13 cellular contexts compared by ENCODE assay signal in genomic region chr16:1537763-1538289, GRCh38. TPM values are rescaled to one million over a fixed set of nuclear protein-coding genes. Genes with fewer than 3 reads are reported as not detected.
DNase-seq lines count a peak whose midpoint lies in the region; ATAC-seq, FAIRE-seq and TF ChIP-seq lines count a peak whose summit lies in the region.
"Had no signal": no experiment of that assay in that cellular context is flagged by ENCODE, and none has a peak within 500 bp of the region (broad histone marks: within the 10 kb centered on the region; RNA-seq: fewer than 3 reads in every experiment).

No MANE protein-coding gene starts in this region.

- no peaks in the 10 kb centered on the region for H3K9me3 Mint-ChIP-seq in activated CD4-positive, alpha-beta memory T cell treated with anti-CD3 and anti-CD28 coated beads, Interleukin-2, amount 10 ng/mL, durations not matched to agents 7 days and 5 days

- H3K56ac ChIP-seq in IMR-90 (ENCODE audit: extremely low read depth, insufficient read depth, low read length) (no peak overlapping the region), H1 (replicated peaks; ENCODE audit: insufficient read length, low read depth, low read length) (no peak overlapping the region)

- H3K23ac ChIP-seq in IMR-90 (ENCODE audit: low read depth, low read length) (no peak overlapping the region), H1 (ENCODE audit: insufficient read length) (no peak overlapping the region)

- H3K79me1 ChIP-seq in IMR-90 (ENCODE audit: low read depth in 1 of 2, low read length in 2 of 2) (peaks cover 5 to 62% of the 10 kb centered on the region in 2 experiments; a peak in 3 of 4 replicates), H1 (ENCODE audit: low read depth, low read length) (no peaks in the 10 kb centered on the region)

- no peak overlapping the region for H3K27ac ChIP-seq in IMR-90 (ENCODE audit: insufficient read depth, low read length)
- H3K27ac ChIP-seq in H1 (ENCODE audit: low read depth, low read length), result no peak overlapping the region
- peak overlapping the region in 2 of 4 donors; percentile 4 to 16 for H3K27ac ChIP-seq in transverse colon
- H3K27ac ChIP-seq: epithelial cell of prostate had no signal

- H2AK9ac ChIP-seq in IMR-90 (replicated peaks; ENCODE audit: low read depth, low read length, poor library complexity), result peak overlapping the region; percentile 23

- DNase-seq in IMR-90, result no peak
- peak; percentile 63 for DNase-seq in activated CD4-positive, alpha-beta memory T cell treated with anti-CD3 and anti-CD28 coated beads, Interleukin-2, amount 10 ng/mL, durations not matched to agents 7 days and 5 days
- no peak for DNase-seq in H1 (ENCODE audit: low read depth in 1 of 2, low spot score in 2 of 2)
- DNase-seq in stimulated activated CD4-positive, alpha-beta T cell treated with anti-CD3 and anti-CD28 coated beads, Interleukin-4, amount 100 ng/mL, for 4 hours, result peak; percentile 36 to 43
- no peak for DNase-seq in transverse colon
- no peak for DNase-seq in H7
- no peak for DNase-seq in ecto neural progenitor cell (ENCODE audit: low spot score)
- DNase-seq: body of pancreas, SK-N-SH had no signal

- no peak overlapping the region for H3K14ac ChIP-seq in IMR-90 (replicated peaks; ENCODE audit: low read depth, low read length)
- no peak overlapping the region for H3K14ac ChIP-seq in H1 (ENCODE audit: insufficient read length)

- TF ChIP-seq POLR2A in IMR-90 (IDR thresholded peaks at IDR 0.05; ENCODE audit: low read depth, low read length) (no peak), H1 (IDR thresholded peaks at IDR 0.05; ENCODE audit: control extremely low read depth in 1 of 2, low read depth in 2 of 2, low read length in 2 of 2) (no peak), transverse colon (IDR thresholded peaks at IDR 0.05) (no peak)

- no peak overlapping the region for H2AFZ ChIP-seq in IMR-90 (replicated peaks; ENCODE audit: low read length, poor library complexity)
- H2AFZ ChIP-seq in H1 (ENCODE audit: low read length), result no peak overlapping the region

- H3K36me3 Mint-ChIP-seq in activated CD4-positive, alpha-beta memory T cell treated with anti-CD3 and anti-CD28 coated beads, Interleukin-2, amount 10 ng/mL, durations not matched to agents 7 days and 5 days (ENCODE audit: low read depth), result peaks cover 66% of the 10 kb centered on the region

- BruUV-seq in IMR-90 (replicated peaks; lab: Mats Ljungman, UMichigan), result no TSS peak

- no peak for FAIRE-seq in H1 (lab: Jason Lieb, UNC)
- FAIRE-seq: D721Med had no signal

- H2BK12ac ChIP-seq in H1 (ENCODE audit: low read depth, low read length), result no peak overlapping the region

- H4K20me1 ChIP-seq in IMR-90 (ENCODE audit: insufficient read depth, low read length), result 0 out of 2 replicates have a peak, but pooled peaks cover 3% of the 10 kb centered on the region
- H4K20me1 ChIP-seq in H1 (replicated peaks in 1 of 2; ENCODE audit: control insufficient read depth in 1 of 2, insufficient read depth in 2 of 2, low read length in 2 of 2), result peaks cover 4 to 7% of the 10 kb centered on the region in 2 experiments

- H3K27me3 Mint-ChIP-seq in activated CD4-positive, alpha-beta memory T cell treated with anti-CD3 and anti-CD28 coated beads, Interleukin-2, amount 10 ng/mL, durations not matched to agents 7 days and 5 days, result no peaks in the 10 kb centered on the region

- no peak overlapping the region for H3K4me3 ChIP-seq in IMR-90 (ENCODE audit: insufficient read depth, low read depth, low read length)
- no peak overlapping the region for H3K4me3 ChIP-seq in H1 (ENCODE audit: extremely low read depth in 1 of 4, insufficient read depth in 2 of 4, low read depth in 3 of 4, low read length in 4 of 4)
- no peak overlapping the region for H3K4me3 ChIP-seq in transverse colon
- H3K4me3 ChIP-seq in H7 (ENCODE audit: insufficient read depth, low read depth, low read length), result no peak overlapping the region
- H3K4me3 ChIP-seq: body of pancreas had no signal

- no peak overlapping the region for H3K4ac ChIP-seq in IMR-90 (ENCODE audit: low read depth, low read length)
- H3K4ac ChIP-seq in H1 (replicated peaks; ENCODE audit: insufficient read length, low read depth, low read length), result no peak overlapping the region

- H2BK120ac ChIP-seq in IMR-90 (ENCODE audit: low read depth, low read length) (no peak overlapping the region), H1 (replicated peaks; ENCODE audit: low read depth, low read length) (no peak overlapping the region)

- H3K18ac ChIP-seq in IMR-90 (ENCODE audit: low read depth, low read length) (no peak overlapping the region), H1 (ENCODE audit: extremely low read depth, low read length) (no peak overlapping the region)

- no peaks in the 10 kb centered on the region for H3K23me2 ChIP-seq in H1 (ENCODE audit: low read depth, low read length)

- no peaks in the 10 kb centered on the region for H3K27me3 ChIP-seq in IMR-90 (ENCODE audit: control insufficient read depth, insufficient read depth, low read length)
- H3K27me3 ChIP-seq in H1 (replicated peaks in 1 of 4; ENCODE audit: control insufficient read depth in 3 of 4, extremely low read depth in 1 of 4, insufficient read depth in 3 of 4, low read length in 3 of 4), result no peaks in the 10 kb centered on the region
- no peaks in the 10 kb centered on the region for H3K27me3 ChIP-seq in transverse colon
- H3K27me3 ChIP-seq in H7 (ENCODE audit: control insufficient read depth, insufficient read depth, low read length), result no peaks in the 10 kb centered on the region
- H3K27me3 ChIP-seq: body of pancreas had no signal

- no peak overlapping the region for H4K8ac ChIP-seq in IMR-90 (ENCODE audit: low read depth in 2 of 2, low read length in 2 of 2)
- no peak overlapping the region for H4K8ac ChIP-seq in H1 (ENCODE audit: extremely low read depth, insufficient read depth, low read length)

- H2BK15ac ChIP-seq in IMR-90 (ENCODE audit: low read depth, low read length) (no peak overlapping the region), H1 (ENCODE audit: low read length) (no peak overlapping the region)

- no peak for TF ChIP-seq EP300 in H1 (IDR thresholded peaks at IDR 0.05; ENCODE audit: borderline replicate concordance in 1 of 2, low read depth in 2 of 2, low read length in 2 of 2)
- TF ChIP-seq EP300 in transverse colon (IDR thresholded peaks at IDR 0.05; ENCODE audit: low read depth), result no peak

- H4K91ac ChIP-seq in IMR-90 (ENCODE audit: insufficient read depth, low read depth, low read length) (no peak overlapping the region), H1 (replicated peaks; ENCODE audit: insufficient read length, low read length) (no peak overlapping the region)

- peak overlapping the region; percentile 71 for H3K4me3 Mint-ChIP-seq in activated CD4-positive, alpha-beta memory T cell treated with anti-CD3 and anti-CD28 coated beads, Interleukin-2, amount 10 ng/mL, durations not matched to agents 7 days and 5 days

- POLR2A ChIA-PET in IMR-90 (lab: Charles Lee; ENCODE audit: unreplicated experiment), result no interaction called here
- POLR2A ChIA-PET in activated CD4-positive, alpha-beta memory T cell treated with anti-CD3 and anti-CD28 coated beads, Interleukin-2, amount 10 ng/mL, durations not matched to agents 7 days and 5 days (lab: Charles Lee), result interaction anchor here (1.6 kb wide), 1 partner anchor 117 kb away, joined by 5 read pairs; the partner anchor contains the start of gene UQCC4
- POLR2A ChIA-PET in H1 (lab: Charles Lee; ENCODE audit: partially characterized antibody), result interaction anchor here (1.4 kb wide), 1 partner anchor 27 kb away, joined by 4 read pairs; no protein-coding TSS in a partner anchor

- WGBS in IMR-90 (ENCODE audit: extremely low coverage in 2 of 2, insufficient read length in 1 of 2), 2 experiments, result 93% methylated on average over 15 of the region's 26 CpGs; no CpG with 5 or more reads in 1 of the 2 experiments
- 95% methylated on average over 25 of the region's 26 CpGs; no CpG with 5 or more reads in 1 of the 2 experiments for WGBS in H1 (ENCODE audit: extremely low coverage in 1 of 2, insufficient coverage in 1 of 2, insufficient read length in 1 of 2, insufficient replicate concordance in 2 of 2, low coverage in 1 of 2, low lambda C conversion rate in 2 of 2, missing lambda C conversion rate in 1 of 2), 2 experiments
- 75% methylated on average over 26 of the region's 26 CpGs; no CpG with 5 or more reads in 1 of the 2 donors for WGBS in transverse colon (ENCODE audit: low coverage in 1 of 2), 2 donors

- no peak overlapping the region for H2AK5ac ChIP-seq in IMR-90 (ENCODE audit: low read depth, low read length)
- H2AK5ac ChIP-seq in H1 (ENCODE audit: low read depth, low read length), result no peak overlapping the region

- H3K27ac Mint-ChIP-seq in activated CD4-positive, alpha-beta memory T cell treated with anti-CD3 and anti-CD28 coated beads, Interleukin-2, amount 10 ng/mL, durations not matched to agents 7 days and 5 days, result peak overlapping the region; percentile 78

- 0 out of 2 replicates have a peak, but pooled peaks cover 5% of the 10 kb centered on the region for H3K9me1 ChIP-seq in IMR-90 (ENCODE audit: insufficient read depth, low read length)

- H4K5ac ChIP-seq in IMR-90 (ENCODE audit: low read depth, low read length) (no peak overlapping the region), H1 (ENCODE audit: insufficient read length, low read depth, low read length) (no peak overlapping the region)

- dilution Hi-C loops in IMR-90 (cut with HindIII; ENCODE audit: low sequenced_read_pairs, unreplicated experiment), result no loop called here

- ATAC-seq in IMR-90 (ENCODE audit: low read depth), result no peak
- no peak for ATAC-seq in HG03432 (IDR thresholded peaks at IDR 0.05; ENCODE audit: unreplicated experiment)
- ATAC-seq: body of pancreas, sciatic nerve had no signal

- TF ChIP-seq RAD21 in IMR-90 (IDR thresholded peaks at IDR 0.05; ENCODE audit: low read length), result no peak
- no peak for TF ChIP-seq RAD21 in H1 (IDR thresholded peaks at IDR 0.05 in 1 of 2, conservative IDR thresholded peaks at IDR 0.05 in 1 of 2; ENCODE audit: low read depth in 2 of 2, low read length in 2 of 2)

- TF ChIP-seq CTCF in IMR-90 (conservative IDR thresholded peaks at IDR 0.05; ENCODE audit: low read depth, low read length), result no peak
- TF ChIP-seq CTCF in H1 (IDR thresholded peaks at IDR 0.05; ENCODE audit: control extremely low read depth in 1 of 3, insufficient read depth in 1 of 3, low read depth in 1 of 3, low read length in 3 of 3), result no peak
- TF ChIP-seq CTCF in transverse colon (IDR thresholded peaks at IDR 0.05), result no peak

- H3K4me1 ChIP-seq in IMR-90 (ENCODE audit: control insufficient read depth, insufficient read depth, low read length) (peaks cover 17% of the 10 kb centered on the region), H1 (replicated peaks in 1 of 4; ENCODE audit: control insufficient read depth in 3 of 4, insufficient read depth in 4 of 4, low read length in 3 of 4) (no peaks in the 10 kb centered on the region; a peak in 1 of 7 replicates), transverse colon (peaks cover 3 to 31% (median 14%) of the 10 kb centered on the region in 4 donors)
- H3K4me1 ChIP-seq: body of pancreas had no signal

- no peak overlapping the region for H2BK5ac ChIP-seq in IMR-90 (ENCODE audit: low read depth, low read length, poor library complexity, severe bottlenecking)
- no peak overlapping the region for H2BK5ac ChIP-seq in H1 (ENCODE audit: low read depth, low read length)

- H3K4me2 ChIP-seq in IMR-90 (ENCODE audit: low read depth, low read length) (no peak overlapping the region), H1 (ENCODE audit: insufficient read depth in 1 of 2, low read depth in 2 of 2, low read length in 2 of 2) (no peak overlapping the region)
- H3K4me2 ChIP-seq: SK-N-SH had no signal

- CTCF ChIA-PET in IMR-90 (lab: Yijun Ruan, JAX), result no interaction called here
- CTCF ChIA-PET in activated CD4-positive, alpha-beta memory T cell treated with anti-CD3 and anti-CD28 coated beads, Interleukin-2, amount 10 ng/mL, durations not matched to agents 7 days and 5 days (lab: Charles Lee), result interaction anchor here (1.1 kb wide), 1 partner anchor 174 kb away, joined by 4 read pairs; no protein-coding TSS in a partner anchor
- CTCF ChIA-PET in H1 (lab: Charles Lee; ENCODE audit: partially characterized antibody), result interaction anchor here (0.6 to 3.0 kb wide), 12 partner anchors 9 to 184 kb away, joined by 3 to 12 read pairs (median 4); partner anchors contain the start of gene TELO2

- no peaks in the 10 kb centered on the region for H3K9me3 ChIP-seq in IMR-90 (ENCODE audit: control insufficient read depth, insufficient read depth, low read length)
- H3K9me3 ChIP-seq in H1 (ENCODE audit: insufficient read depth in 2 of 2, low read depth in 1 of 2, low read length in 1 of 2), result no peaks in the 10 kb centered on the region
- no peaks in the 10 kb centered on the region for H3K9me3 ChIP-seq in transverse colon
- H3K9me3 ChIP-seq: body of pancreas, SK-N-SH had no signal

- no peaks in the 10 kb centered on the region for H3K79me2 ChIP-seq in H1 (ENCODE audit: control insufficient read depth in 1 of 2, insufficient read depth in 2 of 2, low read length in 2 of 2)

- intact Hi-C loops in IMR-90 (cut with micrococcal nuclease), result no loop called here
- intact Hi-C loops in transverse colon (cut with DNase I; ENCODE audit: low total_unique reads), result no loop called here

- in situ Hi-C loops in IMR-90 (cut with MboI; ENCODE audit: low sequenced_read_pairs), result no loop called here
- in situ Hi-C loops in transverse colon (cut with MboI; ENCODE audit: low pct_ligation_motif_present in 1 of 4, low pct_unique_long_range_greater_than_20kb in 1 of 4, low sequenced_read_pairs in 3 of 4), result no loop called here

- H2BK20ac ChIP-seq in IMR-90 (ENCODE audit: low read depth, low read length) (no peak overlapping the region), H1 (ENCODE audit: low read length) (no peak overlapping the region)

- peaks cover 28% of the 10 kb centered on the region for H3K36me3 ChIP-seq in IMR-90 (ENCODE audit: control insufficient read depth, insufficient read depth, low read length)
- H3K36me3 ChIP-seq in H1 (ENCODE audit: control insufficient read depth in 2 of 4, insufficient read depth in 4 of 4, low read length in 3 of 4), result no peaks in the 10 kb centered on the region
- no peaks in the 10 kb centered on the region for H3K36me3 ChIP-seq in transverse colon
- H3K36me3 ChIP-seq in H7 (replicated peaks; ENCODE audit: control insufficient read depth, insufficient read depth, low read length), result no peaks in the 10 kb centered on the region

- H3K9ac ChIP-seq in IMR-90 (ENCODE audit: low read depth, low read length) (no peak overlapping the region), H1 (replicated peaks in 1 of 4; ENCODE audit: extremely low read depth in 1 of 4, low read depth in 3 of 4, low read length in 3 of 4) (no peak overlapping the region)
- H3K9ac ChIP-seq: SK-N-SH had no signal

- peaks cover 69% of the 10 kb centered on the region for H3K4me1 Mint-ChIP-seq in activated CD4-positive, alpha-beta memory T cell treated with anti-CD3 and anti-CD28 coated beads, Interleukin-2, amount 10 ng/mL, durations not matched to agents 7 days and 5 days

RNA-seq across cellular contexts. Expression of gene TMEM204, which starts 4.4 kb away (rescaled TPM):
- total RNA-seq in IMR-90 (2012; rRNA removed) (7.0 and 7.2 TPM in 2 replicates), transverse colon (10 to 100 TPM in 3 of 4 donors, 1 to 10 TPM in 1; 9.4 to 22.5 (median 13.3) TPM)
- polyA plus RNA-seq in IMR-90 (2012; rRNA removed) (12.3 and 13.2 TPM in 2 replicates), H1 (2011; rRNA removed) (0.03 TPM in 1 of 2 replicates, not detected in the other)
- polyA plus RNA-seq in IMR-90 (2012; cell fraction: cytosol; rRNA removed), result 8.4 and 18.2 TPM in 2 replicates
- polyA plus RNA-seq in IMR-90 (2012; cell fraction: nucleus; rRNA removed; ENCODE audit: low replicate concordance), result 5.3 and 12.8 TPM in 2 replicates
- total RNA-seq in activated CD4-positive, alpha-beta memory T cell treated with anti-CD3 and anti-CD28 coated beads, Interleukin-2, amount 10 ng/mL, durations not matched to agents 7 days and 5 days, result 10 to 100 TPM; 42.9 to 43.5 TPM
- not detected in 2 replicates for total RNA-seq in H1 (2021; fragmentation: NEBNext Ultra II Directional; extraction: Animal tissue kit (Norgen Biotek cat#: 25700))
- polyA plus RNA-seq in H1 (2011; cell fraction: cytosol; rRNA removed), result 0.05 TPM
- not detected for polyA plus RNA-seq in H1 (2011; cell fraction: nucleus; rRNA removed)
- 0.12 to 0.37 TPM (median 0.21 TPM) in 4 replicates for polyA plus RNA-seq in H1 (2012, experiment 1 of 2)
- 0.16 TPM for polyA plus RNA-seq in H1 (2012, experiment 2 of 2)
- polyA plus RNA-seq in H1 (2013, experiment 1 of 2), result 0.08 TPM
- polyA plus RNA-seq in H1 (2013, experiment 2 of 2), result 0.02 TPM
- polyA minus RNA-seq in H1 (2011; rRNA and poly(A)+ RNA removed), result not detected in 2 replicates
- polyA minus RNA-seq in H1 (2011; cell fraction: cytosol; rRNA and poly(A)+ RNA removed), result not detected
- not detected for polyA minus RNA-seq in H1 (2011; cell fraction: nucleus; rRNA and poly(A)+ RNA removed)
- 0.42 TPM in 1 of 2 replicates, not detected in the other for total RNA-seq in H7 (2014; rRNA removed; shearing (Covaris generic))

RNA-seq across cellular contexts. Expression of gene TELO2, which starts 44.7 kb away (rescaled TPM):
- total RNA-seq in IMR-90 (2012; rRNA removed) (5.8 and 6.6 TPM in 2 replicates), transverse colon (10 to 100 TPM; 22.2 to 98.1 (median 49.6) TPM)
- polyA plus RNA-seq in IMR-90 (2012; rRNA removed) (26.6 and 28.2 TPM in 2 replicates), H1 (2011; rRNA removed) (39.3 and 72.9 TPM in 2 replicates)
- polyA plus RNA-seq in IMR-90 (2012; cell fraction: cytosol; rRNA removed), result 16.6 and 18.1 TPM in 2 replicates
- polyA plus RNA-seq in IMR-90 (2012; cell fraction: nucleus; rRNA removed; ENCODE audit: low replicate concordance), result 110 and 290 TPM in 2 replicates
- 10 to 100 TPM; 49.4 to 51.9 TPM for total RNA-seq in activated CD4-positive, alpha-beta memory T cell treated with anti-CD3 and anti-CD28 coated beads, Interleukin-2, amount 10 ng/mL, durations not matched to agents 7 days and 5 days
- total RNA-seq in H1 (2021; fragmentation: NEBNext Ultra II Directional; extraction: Animal tissue kit (Norgen Biotek cat#: 25700)), result 64.8 and 66.4 TPM in 2 replicates
- 61.2 TPM for polyA plus RNA-seq in H1 (2011; cell fraction: cytosol; rRNA removed)
- polyA plus RNA-seq in H1 (2011; cell fraction: nucleus; rRNA removed), result 382 TPM
- 39.6 to 74.2 TPM (median 66.1 TPM) in 4 replicates for polyA plus RNA-seq in H1 (2012, experiment 1 of 2)
- 42.5 TPM for polyA plus RNA-seq in H1 (2012, experiment 2 of 2)
- polyA plus RNA-seq in H1 (2013, experiment 1 of 2), result 37.6 TPM
- 33.1 TPM for polyA plus RNA-seq in H1 (2013, experiment 2 of 2)
- 12.1 and 13.9 TPM in 2 replicates for polyA minus RNA-seq in H1 (2011; rRNA and poly(A)+ RNA removed)
- 34.6 TPM for polyA minus RNA-seq in H1 (2011; cell fraction: cytosol; rRNA and poly(A)+ RNA removed)
- polyA minus RNA-seq in H1 (2011; cell fraction: nucleus; rRNA and poly(A)+ RNA removed), result 65.3 TPM
- 50.2 and 60.3 TPM in 2 replicates for total RNA-seq in H7 (2014; rRNA removed; shearing (Covaris generic))

RNA-seq across cellular contexts. Expression of gene PTX4, which starts 49.1 kb away (rescaled TPM):
- total RNA-seq in IMR-90 (2012; rRNA removed), result not detected in 2 replicates
- 0.07 TPM in 1 of 2 replicates, not detected in the other for polyA plus RNA-seq in IMR-90 (2012; rRNA removed)
- not detected in 2 replicates for polyA plus RNA-seq in IMR-90 (2012; cell fraction: cytosol; rRNA removed)
- polyA plus RNA-seq in IMR-90 (2012; cell fraction: nucleus; rRNA removed; ENCODE audit: low replicate concordance), result 0.14 TPM in 1 of 2 replicates, not detected in the other
- not detected for total RNA-seq in activated CD4-positive, alpha-beta memory T cell treated with anti-CD3 and anti-CD28 coated beads, Interleukin-2, amount 10 ng/mL, durations not matched to agents 7 days and 5 days
- not detected in 2 replicates for total RNA-seq in H1 (2021; fragmentation: NEBNext Ultra II Directional; extraction: Animal tissue kit (Norgen Biotek cat#: 25700))
- polyA plus RNA-seq in H1 (2011; rRNA removed), result not detected in 2 replicates
- 0.10 TPM for polyA plus RNA-seq in H1 (2011; cell fraction: cytosol; rRNA removed)
- polyA plus RNA-seq in H1 (2011; cell fraction: nucleus; rRNA removed), result 0.10 TPM
- not detected in 4 replicates for polyA plus RNA-seq in H1 (2012, experiment 1 of 2)
- not detected for polyA plus RNA-seq in H1 (2012, experiment 2 of 2)
- polyA plus RNA-seq in H1 (2013, experiment 1 of 2), result 0.14 TPM
- 0.04 TPM for polyA plus RNA-seq in H1 (2013, experiment 2 of 2)
- 0.13 TPM in 1 of 2 replicates, not detected in the other for polyA minus RNA-seq in H1 (2011; rRNA and poly(A)+ RNA removed)
- not detected for polyA minus RNA-seq in H1 (2011; cell fraction: cytosol; rRNA and poly(A)+ RNA removed)
- polyA minus RNA-seq in H1 (2011; cell fraction: nucleus; rRNA and poly(A)+ RNA removed), result not detected
- total RNA-seq in transverse colon, result not detected
- not detected in 2 replicates for total RNA-seq in H7 (2014; rRNA removed; shearing (Covaris generic))
- total RNA-seq: body of pancreas, sciatic nerve had no signal
- polyA plus RNA-seq: SK-N-SH had no signal

Comparison
In these comparisons a context has a peak if more than half of its experiments do, and no peak if none do; other contexts are left out.
1. DNase-seq: peak in activated CD4-positive, alpha-beta memory T cell treated with anti-CD3 and anti-CD28 coated beads, Interleukin-2, amount 10 ng/mL, durations not matched to agents 7 days and 5 days (single experiment) and stimulated activated CD4-positive, alpha-beta T cell treated with anti-CD3 and anti-CD28 coated beads, Interleukin-4, amount 100 ng/mL, for 4 hours (2 of 2); none in IMR-90 (single experiment), H1 (0 of 2), transverse colon (single experiment), H7 (single experiment) and ecto neural progenitor cell (single experiment).